ENCODE assay signal across 20 cellular contexts in genomic region chr3:35141406-35141805, GRCh38.
DNase-seq lines count a peak whose midpoint lies in the region; ATAC-seq and TF ChIP-seq lines count a peak whose summit lies in the region.
"Had no signal": no experiment of that assay in that cellular context is flagged by ENCODE, and none has a peak within 500 bp of the region (broad histone marks: within the 10 kb centered on the region; RNA-seq: fewer than 3 reads in every experiment).

No MANE protein-coding gene starts in this region.

- H3K4me2 ChIP-seq in mesendoderm (ENCODE audit: low read length), result no peak overlapping the region
- H3K4me2 ChIP-seq: A549 had no signal

- peak; percentile 43 to 54 for DNase-seq in SJCRH30
- peak; percentile 3 for DNase-seq in fibroblast of pulmonary artery (ENCODE audit: low read depth)
- peak; percentile 25 for DNase-seq in skeletal muscle cell (ENCODE audit: low read depth)
- no peak for DNase-seq in immature natural killer cell
- no peak for DNase-seq in mesendoderm
- DNase-seq: 8988T; ACHN; AML-193; C1 segment of cervical spinal cord; Calu3; CD4-positive, alpha-beta memory T cell; COR-L47; DMS53; DMS79 treated with DMSO at 0.1 percent for 48 hours; GF-D8; GM23248; H7; HCEC 1CT had no signal

- no peaks in the 10 kb centered on the region for H3K27me3 Mint-ChIP-seq in immature natural killer cell (ENCODE audit: low read depth in 3 of 3)
- H3K27me3 Mint-ChIP-seq: CD4-positive, alpha-beta memory T cell had no signal

- H3K4me3 Mint-ChIP-seq in immature natural killer cell, result no peak overlapping the region
- H3K4me3 Mint-ChIP-seq: CD4-positive, alpha-beta memory T cell had no signal

- H3K56ac ChIP-seq in mesendoderm (ENCODE audit: low read length), result no peak overlapping the region

- no peak overlapping the region for H3K27ac Mint-ChIP-seq in immature natural killer cell
- H3K27ac Mint-ChIP-seq: CD4-positive, alpha-beta memory T cell had no signal

- H3K4me1 Mint-ChIP-seq in immature natural killer cell, result no peaks in the 10 kb centered on the region
- H3K4me1 Mint-ChIP-seq: CD4-positive, alpha-beta memory T cell had no signal

- H3K4me3 ChIP-seq in SJCRH30 (no peak overlapping the region), fibroblast of pulmonary artery (replicated peaks; ENCODE audit: low read depth, low read length) (no peak overlapping the region), skeletal muscle cell (ENCODE audit: low read depth, low read length) (no peak overlapping the region), mesendoderm (ENCODE audit: low read length) (no peak overlapping the region)
- H3K4me3 ChIP-seq: A549, GM23248 had no signal

- H3K9me3 ChIP-seq in SJCRH30 (replicated peaks), result no peaks in the 10 kb centered on the region

- H3K79me2 ChIP-seq in mesendoderm (ENCODE audit: control insufficient read depth, insufficient read depth, low read length), result no peaks in the 10 kb centered on the region

- H3K4me1 ChIP-seq in SJCRH30, result no peaks in the 10 kb centered on the region
- H3K4me1 ChIP-seq in mesendoderm (ENCODE audit: control insufficient read depth, low read depth, low read length), result no peaks in the 10 kb centered on the region
- H3K4me1 ChIP-seq: A549 had no signal

- no peak overlapping the region for H4K5ac ChIP-seq in mesendoderm (ENCODE audit: low read length)

- H3K9me3 Mint-ChIP-seq in immature natural killer cell, result peaks cover 0 to 28% (median 10%) of the 10 kb centered on the region in 6 donors

- no CpG with 5 or more reads among the region's 4 CpGs for WGBS in mesendoderm (ENCODE audit: extremely low coverage, insufficient coverage, low lambda C conversion rate)

- ATAC-seq in GM18511 (IDR thresholded peaks at IDR 0.05; ENCODE audit: unreplicated experiment), result no peak
- ATAC-seq: A549 had no signal

- no peak overlapping the region for H4K8ac ChIP-seq in mesendoderm (ENCODE audit: low read depth, low read length)

- H3K79me1 ChIP-seq in mesendoderm (ENCODE audit: low read length), result no peaks in the 10 kb centered on the region

- H2BK5ac ChIP-seq in mesendoderm (ENCODE audit: low read length), result no peak overlapping the region

- no peak overlapping the region for H3K18ac ChIP-seq in mesendoderm (ENCODE audit: low read length)

- H3K9ac ChIP-seq in mesendoderm (ENCODE audit: low read length), result no peak overlapping the region
- H3K9ac ChIP-seq: GM23248 had no signal

- H3K36me3 Mint-ChIP-seq in immature natural killer cell, result no peaks in the 10 kb centered on the region
- H3K36me3 Mint-ChIP-seq: CD4-positive, alpha-beta memory T cell had no signal

- TF ChIP-seq CTCF in fibroblast of pulmonary artery (IDR thresholded peaks at IDR 0.05; ENCODE audit: low read length, missing control alignments), result no peak

- H3K4ac ChIP-seq in mesendoderm (ENCODE audit: low read depth, low read length), result no peak overlapping the region

- no peak overlapping the region for H2AK5ac ChIP-seq in mesendoderm (ENCODE audit: low read length)

- H2BK15ac ChIP-seq in mesendoderm (replicated peaks; ENCODE audit: low read depth), result no peak overlapping the region

- H3K36me3 ChIP-seq in SJCRH30 (no peaks in the 10 kb centered on the region), mesendoderm (ENCODE audit: control insufficient read depth, insufficient read depth, low read length) (no peaks in the 10 kb centered on the region)

- no peak overlapping the region for H2BK120ac ChIP-seq in mesendoderm (ENCODE audit: low read depth, low read length)

- no peak overlapping the region for H3K27ac ChIP-seq in SJCRH30
- H3K27ac ChIP-seq in mesendoderm (ENCODE audit: low read depth, low read length), result no peak overlapping the region
- H3K27ac ChIP-seq: A549, GM23248 had no signal

- no peak overlapping the region for H3K23ac ChIP-seq in mesendoderm (ENCODE audit: low read length)

- H3K27me3 ChIP-seq in SJCRH30, result no peaks in the 10 kb centered on the region
- no peaks in the 10 kb centered on the region for H3K27me3 ChIP-seq in mesendoderm (ENCODE audit: insufficient read depth, low read length, poor library complexity)

Comparison
In these comparisons a context has a peak if more than half of its experiments do, and no peak if none do; other contexts are left out.
1. DNase-seq: peak in SJCRH30 (2 of 2), fibroblast of pulmonary artery (single experiment) and skeletal muscle cell (single experiment); none in immature natural killer cell (0 of 3) and mesendoderm (single experiment).